In the genomic region with DNA sequence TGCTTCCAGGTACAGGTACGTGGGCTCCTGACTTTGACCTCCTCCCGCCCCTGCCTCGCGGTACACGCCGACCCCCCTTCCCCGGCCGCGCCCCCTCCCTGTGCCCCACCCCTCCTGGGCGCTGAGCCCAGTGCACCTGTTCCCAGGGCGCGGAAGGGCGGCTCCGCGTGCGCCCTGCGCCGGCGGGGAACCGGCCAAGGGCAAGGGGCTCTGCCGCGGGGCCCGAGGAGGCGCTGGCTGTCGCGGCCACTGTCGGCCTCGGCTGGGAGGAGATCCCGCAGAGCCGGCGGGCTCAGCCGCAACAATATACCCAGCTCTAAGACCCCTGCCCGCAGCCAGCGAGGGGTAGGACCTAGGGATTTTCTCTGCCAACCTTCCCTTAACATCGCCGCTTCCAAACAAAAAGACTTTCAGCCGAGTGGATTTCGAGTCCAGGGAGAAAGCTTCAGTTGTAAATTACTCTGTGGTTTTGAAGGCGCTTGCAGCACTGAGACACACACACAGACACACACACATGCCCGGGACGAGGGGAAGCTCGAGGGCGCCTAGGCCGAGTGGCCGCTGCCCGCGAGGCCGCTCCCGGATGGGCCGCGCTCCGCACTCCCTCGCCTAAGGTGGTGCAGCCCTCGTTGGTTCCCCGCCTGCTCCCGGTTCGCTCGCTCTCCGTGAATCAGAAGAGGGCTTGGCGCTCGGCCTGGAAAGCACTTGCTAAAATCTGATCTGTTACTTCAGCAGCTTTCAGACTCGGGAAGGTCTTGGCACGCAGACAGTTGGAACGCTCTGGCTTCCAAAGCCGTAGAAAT, we compare ENCODE assay signal across 9 cellular contexts. TPM values are rescaled to one million over a fixed set of nuclear protein-coding genes. Genes with fewer than 3 reads are reported as not detected.
A peak's percentile ranks its signal among the peaks of the same experiment; 100 is the strongest.
DNase-seq lines count a peak whose midpoint lies in the region; ATAC-seq and TF ChIP-seq lines count a peak whose summit lies in the region.
"Had no signal": no experiment of that assay in that cellular context is flagged by ENCODE, and none has a peak within 500 bp of the region (broad histone marks: within the 10 kb centered on the region; RNA-seq: fewer than 3 reads in every experiment).

No MANE protein-coding gene starts in this region.

- no peaks in the 10 kb centered on the region for H3K9me3 Mint-ChIP-seq in activated CD8-positive, alpha-beta T cell treated with anti-CD3 and anti-CD28 coated beads for 36 hours

- no peak overlapping the region for H3K27ac Mint-ChIP-seq in activated CD8-positive, alpha-beta T cell treated with anti-CD3 and anti-CD28 coated beads for 36 hours

- peaks cover 25% of the 10 kb centered on the region for H3K27me3 Mint-ChIP-seq in activated CD8-positive, alpha-beta T cell treated with anti-CD3 and anti-CD28 coated beads for 36 hours

- CTCF ChIA-PET in activated CD8-positive, alpha-beta T cell treated with anti-CD3 and anti-CD28 coated beads for 36 hours (lab: Charles Lee): interaction anchor here (0.9 to 3.6 kb wide), 3 partner anchors 11 to 63 kb away, joined by 3 to 15 read pairs (median 15); no protein-coding TSS in a partner anchor

- peak overlapping the region; percentile 58 for H3K4me3 Mint-ChIP-seq in activated CD8-positive, alpha-beta T cell treated with anti-CD3 and anti-CD28 coated beads for 36 hours

- ATAC-seq in activated CD8-positive, alpha-beta T cell treated with anti-CD3 and anti-CD28 coated beads for 36 hours: no peak
- no peak for ATAC-seq in HG02798 (IDR thresholded peaks at IDR 0.05; ENCODE audit: poor library complexity, unreplicated experiment)
- ATAC-seq in HG02870 (IDR thresholded peaks at IDR 0.05; ENCODE audit: unreplicated experiment): no peak

- H3K36me3 Mint-ChIP-seq in activated CD8-positive, alpha-beta T cell treated with anti-CD3 and anti-CD28 coated beads for 36 hours (ENCODE audit: low read depth): no peaks in the 10 kb centered on the region

- no peak for TF ChIP-seq CTCF in activated CD8-positive, alpha-beta T cell treated with anti-CD3 and anti-CD28 coated beads for 36 hours (IDR thresholded peaks at IDR 0.05)

- peaks cover 14% of the 10 kb centered on the region for H3K4me1 Mint-ChIP-seq in activated CD8-positive, alpha-beta T cell treated with anti-CD3 and anti-CD28 coated beads for 36 hours (ENCODE audit: low read depth)

- peak; percentile 79 for DNase-seq in DMS53 (lab: John Stamatoyannopoulos, UW)
- no peak for DNase-seq in DMS53 treated with DMSO at 0.1 percent for 48 hours (lab: John Stamatoyannopoulos, UW; ENCODE audit: unreplicated experiment)
- DNase-seq in activated CD8-positive, alpha-beta T cell treated with anti-CD3 and anti-CD28 coated beads for 36 hours: no peak
- peak; percentile 16 to 91 (median 67) for DNase-seq in head of caudate nucleus
- DNase-seq in nucleus accumbens (lab: John Stamatoyannopoulos, UW): peak in 33 of 56 donors; percentile 8 to 78 (median 32)
- no peak for DNase-seq in MV-4-11 (lab: John Stamatoyannopoulos, UW)

- POLR2A ChIA-PET in activated CD8-positive, alpha-beta T cell treated with anti-CD3 and anti-CD28 coated beads for 36 hours (lab: Charles Lee): interaction anchor here (0.8 to 1.1 kb wide), 3 partner anchors 11 to 486 kb away, joined by 3 to 4 read pairs (median 3); no protein-coding TSS in a partner anchor

- intact Hi-C loops in activated CD8-positive, alpha-beta T cell treated with anti-CD3 and anti-CD28 coated beads for 36 hours (cut with micrococcal nuclease): no loop called here
- intact Hi-C loops in head of caudate nucleus (cut with DNase I): loop anchor here (5.0 kb wide), 1 partner anchor 487 kb away; no protein-coding TSS in a partner anchor

RNA-seq across cellular contexts. Expression of a gene that starts 1.2 kb away (rescaled TPM):
- total RNA-seq in activated CD8-positive, alpha-beta T cell treated with anti-CD3 and anti-CD28 coated beads for 36 hours: under 1 TPM in 1 of 2 experiments, not detected in 1; 0.18 TPM
- total RNA-seq: SK-MEL-5 had no signal

RNA-seq across cellular contexts. Expression of a gene that starts 33.0 kb away (rescaled TPM):
- total RNA-seq in activated CD8-positive, alpha-beta T cell treated with anti-CD3 and anti-CD28 coated beads for 36 hours: 1,000 to 10,000 TPM; 3,203 to 3,498 TPM

Comparison
In these comparisons a context has a peak if more than half of its experiments do, and no peak if none do; other contexts are left out.
1. DNase-seq: peak in DMS53 (single experiment), head of caudate nucleus (42 of 42) and nucleus accumbens (33 of 56); none in DMS53 treated with DMSO at 0.1 percent for 48 hours (single experiment), activated CD8-positive, alpha-beta T cell treated with anti-CD3 and anti-CD28 coated beads for 36 hours (single experiment) and MV-4-11 (single experiment).